11 cellular contexts compared by ENCODE assay signal in the genomic region with DNA sequence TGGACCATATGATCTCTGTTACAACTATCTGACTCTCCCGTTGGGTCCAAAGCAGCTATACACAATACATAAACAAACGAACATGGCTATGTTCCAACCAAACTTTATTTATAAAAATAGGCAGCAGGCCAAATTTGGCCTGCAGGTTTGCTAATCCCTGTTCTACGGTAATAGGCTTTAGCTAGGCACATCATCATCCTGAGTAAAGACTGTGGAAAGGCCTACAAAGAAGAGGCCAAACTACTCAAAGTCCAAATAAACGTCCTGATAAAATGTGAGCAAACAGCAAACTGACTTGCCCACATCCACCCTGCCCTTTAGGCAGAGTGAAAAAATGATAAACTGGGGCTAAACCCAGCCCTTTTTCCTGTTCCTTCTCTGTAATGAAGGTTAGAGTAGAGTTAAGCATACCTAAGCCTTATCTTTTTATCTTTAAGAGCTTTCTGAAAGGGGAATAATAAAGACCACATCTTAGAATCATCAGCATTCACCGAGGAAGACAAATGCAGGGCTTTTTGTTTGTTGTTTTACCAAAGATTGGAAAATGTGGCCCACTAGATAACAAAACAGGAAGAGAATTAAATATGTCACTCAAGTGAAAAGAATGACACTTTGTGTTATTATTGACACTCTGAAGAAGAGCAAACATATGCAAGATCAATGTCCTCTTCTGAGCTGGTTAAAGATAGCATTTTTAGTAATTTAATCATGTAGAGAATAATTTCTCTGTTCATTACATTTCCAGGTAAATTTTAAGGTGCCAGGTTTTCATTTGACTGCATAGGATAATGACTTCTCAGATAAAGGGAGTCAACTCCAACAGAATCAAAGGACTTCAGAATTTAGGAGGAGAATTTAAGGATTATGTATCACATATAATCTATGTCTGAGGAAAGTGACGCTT.
DNase-seq lines count a peak whose midpoint lies in the region; ATAC-seq and TF ChIP-seq lines count a peak whose summit lies in the region.
"Had no signal": no experiment of that assay in that cellular context is flagged by ENCODE, and none has a peak within 500 bp of the region (broad histone marks: within the 10 kb centered on the region; RNA-seq: fewer than 3 reads in every experiment).

No MANE protein-coding gene starts in this region.

- CTCF ChIA-PET in CD8-positive, alpha-beta memory T cell (lab: Charles Lee): interaction anchor here (2.1 kb wide), 1 partner anchor 11 kb away, joined by 5 read pairs; no protein-coding TSS in a partner anchor
- CTCF ChIA-PET in MCF 10A (lab: Yijun Ruan, JAX): interaction anchor here (0.5 to 1.8 kb wide), 8 partner anchors 24 to 313 kb away, joined by 3 to 8 read pairs (median 4); no protein-coding TSS in a partner anchor

- ATAC-seq in HG03108 (IDR thresholded peaks at IDR 0.05; ENCODE audit: unreplicated experiment): no peak

- no TSS peak for BruUV-seq in MCF 10A (replicated peaks; lab: Mats Ljungman, UMichigan)

- peaks cover 13% of the 10 kb centered on the region for H3K4me1 ChIP-seq in CD8-positive, alpha-beta memory T cell (ENCODE audit: insufficient read depth, low read length)
- H3K4me1 ChIP-seq in mucosa of rectum (ENCODE audit: control insufficient read depth in 2 of 2, insufficient read depth in 2 of 2, low read length in 2 of 2): peaks cover 3 to 35% of the 10 kb centered on the region in 2 donors

- H3K4me1 Mint-ChIP-seq in CD8-positive, alpha-beta memory T cell: peaks cover 20 to 47% (median 23%) of the 10 kb centered on the region in 3 donors
- H3K4me1 Mint-ChIP-seq in MCF 10A (ENCODE audit: insufficient read depth, unreplicated experiment): peaks cover 36% of the 10 kb centered on the region

- H3K36me3 Mint-ChIP-seq in CD8-positive, alpha-beta memory T cell: peaks cover 0 to 25% (median 17%) of the 10 kb centered on the region in 3 donors
- peaks cover 17% of the 10 kb centered on the region for H3K36me3 Mint-ChIP-seq in MCF 10A (ENCODE audit: insufficient read depth, unreplicated experiment)

- H3K27ac ChIP-seq in CD8-positive, alpha-beta memory T cell (ENCODE audit: low read depth, low read length): no peak overlapping the region
- peak overlapping the region; percentile 20 to 55 for H3K27ac ChIP-seq in mucosa of rectum (ENCODE audit: low read depth in 2 of 2, low read length in 2 of 2)

- intact Hi-C loops in MCF 10A (cut with micrococcal nuclease): loop anchor here (1.0 kb wide), 1 partner anchor 14 kb away; no protein-coding TSS in a partner anchor

- no peaks in the 10 kb centered on the region for H3K27me3 Mint-ChIP-seq in CD8-positive, alpha-beta memory T cell
- no peaks in the 10 kb centered on the region for H3K27me3 Mint-ChIP-seq in MCF 10A (ENCODE audit: insufficient read depth, unreplicated experiment)

- no peaks in the 10 kb centered on the region for H3K9me3 ChIP-seq in CD8-positive, alpha-beta memory T cell (ENCODE audit: low read length)
- H3K9me3 ChIP-seq in mucosa of rectum (ENCODE audit: control insufficient read depth in 2 of 2, low read length in 2 of 2): no peaks in the 10 kb centered on the region

- no peaks in the 10 kb centered on the region for H3K9me3 Mint-ChIP-seq in CD8-positive, alpha-beta memory T cell
- no peaks in the 10 kb centered on the region for H3K9me3 Mint-ChIP-seq in MCF 10A (ENCODE audit: unreplicated experiment)

- POLR2A ChIA-PET in CD8-positive, alpha-beta memory T cell (lab: Charles Lee): no interaction called here
- POLR2A ChIA-PET in MCF 10A (lab: Yijun Ruan, JAX): interaction anchor here (0.6 to 1.5 kb wide), 5 partner anchors 11 to 468 kb away, joined by 3 to 5 read pairs (median 3); partner anchors contain the start of gene GNAQ

- H3K36me3 ChIP-seq in CD8-positive, alpha-beta memory T cell (ENCODE audit: insufficient read depth, low read length): peaks cover 7% of the 10 kb centered on the region
- H3K36me3 ChIP-seq in mucosa of rectum (ENCODE audit: control insufficient read depth in 2 of 2, insufficient read depth in 2 of 2, low read length in 2 of 2): peaks cover 5 to 7% of the 10 kb centered on the region in 2 donors

- no peak for TF ChIP-seq CTCF in MCF 10A (IDR thresholded peaks at IDR 0.05; ENCODE audit: unreplicated experiment)

- H3K4me3 Mint-ChIP-seq in CD8-positive, alpha-beta memory T cell: peak overlapping the region in 1 of 7 donors; percentile 4
- no peak overlapping the region for H3K4me3 Mint-ChIP-seq in MCF 10A (ENCODE audit: unreplicated experiment)

- H3K27me3 ChIP-seq in CD8-positive, alpha-beta memory T cell (ENCODE audit: insufficient read depth, low read length, poor library complexity, severe bottlenecking): no peaks in the 10 kb centered on the region
- no peaks in the 10 kb centered on the region for H3K27me3 ChIP-seq in mucosa of rectum (ENCODE audit: control insufficient read depth in 2 of 2, insufficient read depth in 2 of 2, low read length in 2 of 2)

- H3K27ac Mint-ChIP-seq in CD8-positive, alpha-beta memory T cell: peak overlapping the region in 5 of 8 donors; percentile 18 to 59 (median 30)
- H3K27ac Mint-ChIP-seq in MCF 10A (ENCODE audit: low read depth, unreplicated experiment): peak overlapping the region; percentile 19

- no peak overlapping the region for H3K9ac ChIP-seq in mucosa of rectum (ENCODE audit: low read depth in 1 of 2, low read length in 2 of 2)

- H3K4me3 ChIP-seq in CD8-positive, alpha-beta memory T cell (ENCODE audit: low read length): no peak overlapping the region
- peak overlapping the region in 1 of 2 donors; percentile 5 for H3K4me3 ChIP-seq in mucosa of rectum (ENCODE audit: low read length in 2 of 2)

- no peak for DNase-seq in CD8-positive, alpha-beta memory T cell
- DNase-seq in LoVo (ENCODE audit: low spot score): peak; percentile 58
- DNase-seq in MCF 10A (ENCODE audit: unreplicated experiment): peak; percentile 9
- no peak for DNase-seq in COR-L47 (lab: John Stamatoyannopoulos, UW)
- DNase-seq in stimulated activated CD4-positive, alpha-beta T cell treated with anti-CD3 and anti-CD28 coated beads, Interleukin-2, amount 100 ng/mL, for 48 hours: no peak
- no peak for DNase-seq in HPDE6-E6E7 (ENCODE audit: extremely low spot score)
- DNase-seq: activated CD8-positive, alpha-beta memory T cell treated with anti-CD3 and anti-CD28 coated beads, Interleukin-2, amount 50 U/mL, for 48 hours; KG1; NCI-H446 had no signal

Comparison
In these comparisons a context has a peak if more than half of its experiments do, and no peak if none do; other contexts are left out.
1. DNase-seq: peak in LoVo (single experiment) and MCF 10A (single experiment); none in CD8-positive, alpha-beta memory T cell (0 of 5), COR-L47 (single experiment), stimulated activated CD4-positive, alpha-beta T cell treated with anti-CD3 and anti-CD28 coated beads, Interleukin-2, amount 100 ng/mL, for 48 hours (0 of 2) and HPDE6-E6E7 (single experiment).